ENCODE assay signal across 6 cellular contexts in genomic region chr17:18677381-18677780, GRCh38. TPM values are rescaled to one million over a fixed set of nuclear protein-coding genes. Genes with fewer than 3 reads are reported as not detected.
"Had no signal": no experiment of that assay in that cellular context is flagged by ENCODE, and none has a peak within 500 bp of the region (broad histone marks: within the 10 kb centered on the region; RNA-seq: fewer than 3 reads in every experiment).

No MANE protein-coding gene starts in this region.

RNA-seq across cellular contexts. Expression of gene TBC1D28, which starts 33.2 kb away (rescaled TPM):
- total RNA-seq: GM23248, GM23338, H1, H4, H7, HFFc6 had no signal
